ENCODE assay signal across 8 cellular contexts in genomic region chr12:2052861-2053674, GRCh38. TPM values are rescaled to one million over a fixed set of nuclear protein-coding genes. Genes with fewer than 3 reads are reported as not detected.
DNase-seq lines count a peak whose midpoint lies in the region; ATAC-seq and TF ChIP-seq lines count a peak whose summit lies in the region.

Gene CACNA1C, plus strand, starts transcription at chr12:2052987. Its CDS starts 576 bp downstream, at chr12:2053563.

- H3K36me3 Mint-ChIP-seq in Caco-2 (ENCODE audit: insufficient read depth, unreplicated experiment), result no peaks in the 10 kb centered on the region

- CTCF ChIA-PET in Caco-2 (lab: Charles Lee), result interaction anchor here (1.0 kb wide), 1 partner anchor 418 kb away, joined by 3 read pairs; no protein-coding TSS in a partner anchor

- peaks cover 25% of the 10 kb centered on the region for H3K27me3 ChIP-seq in Caco-2 (replicated peaks; ENCODE audit: control insufficient read depth, insufficient read depth, low read length)
- H3K27me3 ChIP-seq in WERI-Rb-1 (ENCODE audit: insufficient read depth, low read depth, severe bottlenecking), result peaks cover 8% of the 10 kb centered on the region
- peaks cover 38 to 42% of the 10 kb centered on the region in 2 donors for H3K27me3 ChIP-seq in duodenal mucosa (ENCODE audit: control insufficient read depth in 1 of 2, insufficient read depth in 2 of 2, low read length in 2 of 2)
- peaks cover 5 to 31% (median 9%) of the 10 kb centered on the region in 4 donors for H3K27me3 ChIP-seq in liver (ENCODE audit: control insufficient read depth in 4 of 4, insufficient read depth in 4 of 4, low read length in 3 of 4)

- H3K36me3 ChIP-seq in Caco-2 (ENCODE audit: control insufficient read depth, insufficient read depth, low read length) (no peaks in the 10 kb centered on the region), WERI-Rb-1 (no peaks in the 10 kb centered on the region), duodenal mucosa (ENCODE audit: control insufficient read depth in 1 of 2, insufficient read depth in 2 of 2, low read length in 2 of 2) (no peaks in the 10 kb centered on the region), liver (ENCODE audit: control insufficient read depth in 4 of 4, insufficient read depth in 3 of 4, low read depth in 1 of 4, low read length in 3 of 4) (no peaks in the 10 kb centered on the region)

- ATAC-seq in GM18868 (IDR thresholded peaks at IDR 0.05; ENCODE audit: unreplicated experiment) (no peak), HG02884 (IDR thresholded peaks at IDR 0.05; ENCODE audit: unreplicated experiment) (no peak)

- H3K4me3 ChIP-seq in Caco-2 (ENCODE audit: low read depth, low read length) (peak within 1 kb of the TSS; percentile 35), WERI-Rb-1 (ENCODE audit: low read depth, low read length) (peak within 1 kb of the TSS; percentile 83), duodenal mucosa (ENCODE audit: low read depth in 1 of 2, low read length in 2 of 2) (peak within 1 kb of the TSS; percentile 53 to 73), liver (ENCODE audit: low read depth in 1 of 3, low read length in 3 of 3) (peak within 1 kb of the TSS in 2 of 3 donors; percentile 33 to 56)

- TF ChIP-seq RAD21 in liver (IDR thresholded peaks at IDR 0.05), result no peak

- H3K27ac Mint-ChIP-seq in Caco-2 (ENCODE audit: unreplicated experiment), result no peak within 1 kb of the TSS

- DNase-seq in Caco-2, result peak in 1 of 2 experiments; percentile 68
- peak; percentile 56 for DNase-seq in M059J (ENCODE audit: low read depth)
- peak; percentile 67 for DNase-seq in WERI-Rb-1
- peak; percentile 26 to 35 for DNase-seq in stimulated activated CD4-positive, alpha-beta T cell treated with anti-CD3 and anti-CD28 coated beads, Interleukin-4, amount 100 ng/mL, for 4 hours

- H3K9me3 Mint-ChIP-seq in Caco-2 (ENCODE audit: unreplicated experiment), result no peaks in the 10 kb centered on the region

- no TSS peak for BruUV-seq in Caco-2 (replicated peaks; lab: Mats Ljungman, UMichigan)

- intact Hi-C loops in Caco-2 (cut with micrococcal nuclease; ENCODE audit: unreplicated experiment), result no loop called here

- H3K27me3 Mint-ChIP-seq in Caco-2 (ENCODE audit: insufficient read depth, unreplicated experiment), result peaks cover 51% of the 10 kb centered on the region

- peak; percentile 34 for TF ChIP-seq CTCF in Caco-2 (IDR thresholded peaks at IDR 0.05; ENCODE audit: insufficient read depth in 1 of 2, low read depth in 1 of 2, low read length in 1 of 2, severe bottlenecking in 1 of 2, unreplicated experiment in 1 of 2)
- TF ChIP-seq CTCF in WERI-Rb-1 (IDR thresholded peaks at IDR 0.05; ENCODE audit: low read depth, low read length), result peak; percentile 43
- TF ChIP-seq CTCF in liver (IDR thresholded peaks at IDR 0.05; ENCODE audit: low read depth, low read length, missing input control), result peak; percentile 9

- WGBS in liver, result 1% methylated on average over 83 of the region's 83 CpGs

- H3K27ac ChIP-seq in WERI-Rb-1, result peak within 1 kb of the TSS; percentile 64
- H3K27ac ChIP-seq in duodenal mucosa (ENCODE audit: low read depth, low read length), result no peak within 1 kb of the TSS
- H3K27ac ChIP-seq in liver (ENCODE audit: low read depth in 1 of 2, low read length in 2 of 2), result peak within 1 kb of the TSS; percentile 10 to 12

- POLR2A ChIA-PET in Caco-2 (lab: Charles Lee), result no interaction called here

- H3K4me1 ChIP-seq in Caco-2 (peaks cover 4% of the 10 kb centered on the region; the same call in 1 of the 2 replicates), duodenal mucosa (ENCODE audit: control insufficient read depth in 1 of 2, insufficient read depth in 2 of 2, low read length in 2 of 2) (peaks cover 7 to 14% of the 10 kb centered on the region in 2 donors), liver (ENCODE audit: control insufficient read depth in 4 of 4, insufficient read depth in 4 of 4, low read length in 3 of 4) (peaks cover 6 to 12% (median 10%) of the 10 kb centered on the region in 4 donors)

- H3K9ac ChIP-seq in duodenal mucosa (ENCODE audit: low read depth in 1 of 2, low read length in 2 of 2) (no peak within 1 kb of the TSS), liver (ENCODE audit: low read depth in 1 of 2, low read length in 2 of 2) (no peak within 1 kb of the TSS)

- H3K9me3 ChIP-seq in Caco-2 (no peaks in the 10 kb centered on the region), WERI-Rb-1 (ENCODE audit: severe bottlenecking) (no peaks in the 10 kb centered on the region), duodenal mucosa (ENCODE audit: control insufficient read depth in 1 of 2, low read length in 2 of 2) (no peaks in the 10 kb centered on the region), liver (ENCODE audit: control insufficient read depth in 4 of 4, low read length in 3 of 4) (no peaks in the 10 kb centered on the region)

- H3K4me1 Mint-ChIP-seq in Caco-2 (ENCODE audit: low read depth, unreplicated experiment), result peaks cover 6% of the 10 kb centered on the region

- peak within 1 kb of the TSS; percentile 71 for H3K4me3 Mint-ChIP-seq in Caco-2 (ENCODE audit: unreplicated experiment)

TF ChIP-seq in liver, 16 proteins besides CTCF, POLR2A, EP300 and RAD21:
- TF ChIP-seq HNF4G (IDR thresholded peaks at IDR 0.05), result no peak
- TF ChIP-seq ATF3 (IDR thresholded peaks at IDR 0.05), result no peak
- no peak for TF ChIP-seq GABPA (IDR thresholded peaks at IDR 0.05 in 1 of 2, conservative IDR thresholded peaks at IDR 0.05 in 1 of 2)
- no peak for TF ChIP-seq JUND (IDR thresholded peaks at IDR 0.05)
- TF ChIP-seq FOXA2 (IDR thresholded peaks at IDR 0.05), result no peak
- no peak for TF ChIP-seq MAX (IDR thresholded peaks at IDR 0.05)
- TF ChIP-seq TAF1 (conservative IDR thresholded peaks at IDR 0.05), result no peak
- TF ChIP-seq RXRA (IDR thresholded peaks at IDR 0.05), result no peak
- TF ChIP-seq FOXA1 (IDR thresholded peaks at IDR 0.05), result no peak
- no peak for TF ChIP-seq YY1 (IDR thresholded peaks at IDR 0.05)
- TF ChIP-seq SP1 (IDR thresholded peaks at IDR 0.05), result no peak
- no peak for TF ChIP-seq HNF4A (conservative IDR thresholded peaks at IDR 0.05)
- TF ChIP-seq ZBTB33 (IDR thresholded peaks at IDR 0.05), result no peak
- no peak for TF ChIP-seq EGR1 (IDR thresholded peaks at IDR 0.05; ENCODE audit: low read depth in 2 of 2)
- TF ChIP-seq NR2F2 (IDR thresholded peaks at IDR 0.05), result no peak

RNA-seq across cellular contexts. Expression of gene CACNA1C, which starts in this region (rescaled TPM):
- total RNA-seq in Caco-2 (2022) (0.05 TPM in 1 of 2 replicates, not detected in the other), liver (1 to 10 TPM in 1 of 2 donors, under 1 TPM in 1; 0.37 to 1.9 TPM)
- 1.1 and 3.6 TPM in 2 replicates for total RNA-seq in M059J (2014; rRNA removed; shearing (Covaris generic))
- polyA plus RNA-seq in liver, result under 1 TPM; 0.23 to 0.44 TPM
